Comparison of ENCODE assay signal across 1 cellular context in the genomic region with DNA sequence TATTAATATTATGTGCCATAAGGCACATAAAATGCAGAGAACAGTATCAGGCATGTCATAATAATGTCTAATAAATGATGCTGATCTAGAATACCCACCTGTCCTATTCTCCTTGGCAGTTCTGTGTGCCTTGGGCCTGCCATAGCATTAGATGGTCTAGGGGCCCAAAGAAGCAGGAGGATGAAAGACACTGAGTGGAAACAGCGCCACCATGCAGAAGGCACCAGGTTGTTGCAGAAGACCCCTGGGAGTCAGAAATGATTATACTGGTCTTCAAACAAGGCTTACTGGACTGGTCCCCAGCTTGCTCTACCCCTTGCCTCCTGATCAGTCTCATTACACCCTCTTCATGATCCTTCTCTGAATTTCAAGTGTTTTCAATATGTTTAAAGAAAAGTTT.
TF ChIP-seq lines count a peak whose summit lies in the region.

No MANE protein-coding gene starts in this region.

TF ChIP-seq in WTC11, 78 proteins besides CTCF, POLR2A, EP300 and RAD21 (continued from another document):
- TF ChIP-seq, protein P1, sequence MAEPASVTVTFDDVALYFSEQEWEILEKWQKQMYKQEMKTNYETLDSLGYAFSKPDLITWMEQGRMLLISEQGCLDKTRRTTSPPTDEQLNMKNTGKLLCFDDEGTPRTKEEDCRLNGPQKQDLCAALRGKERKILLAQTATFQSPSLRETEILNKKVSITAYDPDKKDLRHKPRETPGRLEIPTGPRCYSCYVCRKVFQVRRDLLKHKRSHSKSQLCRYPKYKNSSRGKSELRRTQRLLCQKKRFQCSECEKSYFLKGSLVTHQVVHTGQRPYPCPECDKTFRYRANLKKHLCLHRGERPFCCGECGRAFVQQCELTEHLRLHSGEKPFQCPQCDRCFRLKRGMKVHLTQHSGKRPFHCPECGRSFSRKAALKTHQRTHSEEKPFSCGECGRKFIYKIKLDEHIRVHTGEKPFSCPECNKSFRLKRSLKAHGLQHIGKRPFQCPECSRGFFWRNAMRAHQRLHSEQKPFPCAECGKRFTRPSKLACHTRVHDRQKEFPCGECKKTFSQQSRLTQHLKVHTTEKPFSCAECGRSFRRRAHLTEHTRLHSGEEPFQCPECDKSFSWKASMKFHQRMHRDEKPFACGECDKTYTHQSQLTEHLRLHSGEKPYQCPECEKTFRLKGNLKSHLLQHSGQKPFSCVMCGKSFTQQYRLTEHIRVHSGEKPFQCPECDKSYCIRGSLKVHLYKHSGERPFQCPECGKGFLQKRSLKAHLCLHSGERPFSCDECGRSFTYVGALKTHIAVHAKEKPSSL (CRISPR knock-in tag; conservative IDR thresholded peaks at IDR 0.05) = no peak
- no peak for TF ChIP-seq KAT7 (CRISPR knock-in tag; IDR thresholded peaks at IDR 0.05; ENCODE audit: borderline replicate concordance)
- TF ChIP-seq, protein P2, sequence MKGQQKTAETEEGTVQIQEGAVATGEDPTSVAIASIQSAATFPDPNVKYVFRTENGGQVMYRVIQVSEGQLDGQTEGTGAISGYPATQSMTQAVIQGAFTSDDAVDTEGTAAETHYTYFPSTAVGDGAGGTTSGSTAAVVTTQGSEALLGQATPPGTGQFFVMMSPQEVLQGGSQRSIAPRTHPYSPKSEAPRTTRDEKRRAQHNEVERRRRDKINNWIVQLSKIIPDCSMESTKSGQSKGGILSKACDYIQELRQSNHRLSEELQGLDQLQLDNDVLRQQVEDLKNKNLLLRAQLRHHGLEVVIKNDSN (CRISPR knock-in tag; IDR thresholded peaks at IDR 0.05) = no peak
- TF ChIP-seq, protein P3, sequence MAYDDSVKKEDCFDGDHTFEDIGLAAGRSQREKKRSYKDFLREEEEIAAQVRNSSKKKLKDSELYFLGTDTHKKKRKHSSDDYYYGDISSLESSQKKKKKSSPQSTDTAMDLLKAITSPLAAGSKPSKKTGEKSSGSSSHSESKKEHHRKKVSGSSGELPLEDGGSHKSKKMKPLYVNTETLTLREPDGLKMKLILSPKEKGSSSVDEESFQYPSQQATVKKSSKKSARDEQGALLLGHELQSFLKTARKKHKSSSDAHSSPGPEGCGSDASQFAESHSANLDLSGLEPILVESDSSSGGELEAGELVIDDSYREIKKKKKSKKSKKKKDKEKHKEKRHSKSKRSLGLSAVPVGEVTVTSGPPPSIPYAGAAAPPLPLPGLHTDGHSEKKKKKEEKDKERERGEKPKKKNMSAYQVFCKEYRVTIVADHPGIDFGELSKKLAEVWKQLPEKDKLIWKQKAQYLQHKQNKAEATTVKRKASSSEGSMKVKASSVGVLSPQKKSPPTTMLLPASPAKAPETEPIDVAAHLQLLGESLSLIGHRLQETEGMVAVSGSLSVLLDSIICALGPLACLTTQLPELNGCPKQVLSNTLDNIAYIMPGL (CRISPR knock-in tag; IDR thresholded peaks at IDR 0.05) = no peak
- no peak for TF ChIP-seq SOX15 (CRISPR knock-in tag; IDR thresholded peaks at IDR 0.05)
- no peak for TF ChIP-seq NFYB (CRISPR knock-in tag; conservative IDR thresholded peaks at IDR 0.05; ENCODE audit: low read depth)
- TF ChIP-seq RELA (CRISPR knock-in tag; IDR thresholded peaks at IDR 0.05; ENCODE audit: borderline replicate concordance) = no peak
- TF ChIP-seq FOXK1 (CRISPR knock-in tag; IDR thresholded peaks at IDR 0.05) = no peak
- TF ChIP-seq, protein P4, sequence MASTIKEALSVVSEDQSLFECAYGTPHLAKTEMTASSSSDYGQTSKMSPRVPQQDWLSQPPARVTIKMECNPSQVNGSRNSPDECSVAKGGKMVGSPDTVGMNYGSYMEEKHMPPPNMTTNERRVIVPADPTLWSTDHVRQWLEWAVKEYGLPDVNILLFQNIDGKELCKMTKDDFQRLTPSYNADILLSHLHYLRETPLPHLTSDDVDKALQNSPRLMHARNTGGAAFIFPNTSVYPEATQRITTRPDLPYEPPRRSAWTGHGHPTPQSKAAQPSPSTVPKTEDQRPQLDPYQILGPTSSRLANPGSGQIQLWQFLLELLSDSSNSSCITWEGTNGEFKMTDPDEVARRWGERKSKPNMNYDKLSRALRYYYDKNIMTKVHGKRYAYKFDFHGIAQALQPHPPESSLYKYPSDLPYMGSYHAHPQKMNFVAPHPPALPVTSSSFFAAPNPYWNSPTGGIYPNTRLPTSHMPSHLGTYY (CRISPR knock-in tag; IDR thresholded peaks at IDR 0.05) = no peak
- TF ChIP-seq, protein P5, sequence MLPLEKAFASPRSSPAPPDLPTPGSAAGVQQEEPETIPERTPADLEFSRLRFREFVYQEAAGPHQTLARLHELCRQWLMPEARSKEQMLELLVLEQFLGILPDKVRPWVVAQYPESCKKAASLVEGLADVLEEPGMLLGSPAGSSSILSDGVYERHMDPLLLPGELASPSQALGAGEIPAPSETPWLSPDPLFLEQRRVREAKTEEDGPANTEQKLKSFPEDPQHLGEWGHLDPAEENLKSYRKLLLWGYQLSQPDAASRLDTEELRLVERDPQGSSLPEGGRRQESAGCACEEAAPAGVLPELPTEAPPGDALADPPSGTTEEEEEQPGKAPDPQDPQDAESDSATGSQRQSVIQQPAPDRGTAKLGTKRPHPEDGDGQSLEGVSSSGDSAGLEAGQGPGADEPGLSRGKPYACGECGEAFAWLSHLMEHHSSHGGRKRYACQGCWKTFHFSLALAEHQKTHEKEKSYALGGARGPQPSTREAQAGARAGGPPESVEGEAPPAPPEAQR (CRISPR knock-in tag; IDR thresholded peaks at IDR 0.05) = no peak
- TF ChIP-seq, protein P6, sequence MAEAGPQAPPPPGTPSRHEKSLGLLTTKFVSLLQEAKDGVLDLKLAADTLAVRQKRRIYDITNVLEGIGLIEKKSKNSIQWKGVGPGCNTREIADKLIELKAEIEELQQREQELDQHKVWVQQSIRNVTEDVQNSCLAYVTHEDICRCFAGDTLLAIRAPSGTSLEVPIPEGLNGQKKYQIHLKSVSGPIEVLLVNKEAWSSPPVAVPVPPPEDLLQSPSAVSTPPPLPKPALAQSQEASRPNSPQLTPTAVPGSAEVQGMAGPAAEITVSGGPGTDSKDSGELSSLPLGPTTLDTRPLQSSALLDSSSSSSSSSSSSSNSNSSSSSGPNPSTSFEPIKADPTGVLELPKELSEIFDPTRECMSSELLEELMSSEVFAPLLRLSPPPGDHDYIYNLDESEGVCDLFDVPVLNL (CRISPR knock-in tag; IDR thresholded peaks at IDR 0.05; ENCODE audit: borderline replicate concordance, low read depth) = no peak
- TF ChIP-seq, protein P7, sequence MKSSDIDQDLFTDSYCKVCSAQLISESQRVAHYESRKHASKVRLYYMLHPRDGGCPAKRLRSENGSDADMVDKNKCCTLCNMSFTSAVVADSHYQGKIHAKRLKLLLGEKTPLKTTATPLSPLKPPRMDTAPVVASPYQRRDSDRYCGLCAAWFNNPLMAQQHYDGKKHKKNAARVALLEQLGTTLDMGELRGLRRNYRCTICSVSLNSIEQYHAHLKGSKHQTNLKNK (CRISPR knock-in tag; IDR thresholded peaks at IDR 0.05) = no peak
- TF ChIP-seq ATF1 (CRISPR knock-in tag; IDR thresholded peaks at IDR 0.05) = no peak
- TF ChIP-seq, protein P8, sequence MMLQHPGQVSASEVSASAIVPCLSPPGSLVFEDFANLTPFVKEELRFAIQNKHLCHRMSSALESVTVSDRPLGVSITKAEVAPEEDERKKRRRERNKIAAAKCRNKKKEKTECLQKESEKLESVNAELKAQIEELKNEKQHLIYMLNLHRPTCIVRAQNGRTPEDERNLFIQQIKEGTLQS (CRISPR knock-in tag; conservative IDR thresholded peaks at IDR 0.05) = no peak
TF ChIP-seq in WTC11: peak in this region for 0.
